Comparison of ENCODE assay signal across 10 cellular contexts in genomic region chr16:53068423-53068833, GRCh38. TPM values are rescaled to one million over a fixed set of nuclear protein-coding genes. Genes with fewer than 3 reads are reported as not detected.
DNase-seq lines count a peak whose midpoint lies in the region; ATAC-seq and TF ChIP-seq lines count a peak whose summit lies in the region.
"Had no signal": no experiment of that assay in that cellular context is flagged by ENCODE, and none has a peak within 500 bp of the region (broad histone marks: within the 10 kb centered on the region; RNA-seq: fewer than 3 reads in every experiment).

No MANE protein-coding gene starts in this region.

- ATAC-seq in HG02884 (IDR thresholded peaks at IDR 0.05; ENCODE audit: unreplicated experiment): peak; percentile 36

- no peak for DNase-seq in activated naive CD4-positive, alpha-beta T cell treated with anti-CD3 and anti-CD28 coated beads, Interleukin-2, amount 10 ng/mL, durations not matched to agents 7 days and 5 days
- no peak for DNase-seq in activated naive CD4-positive, alpha-beta T cell treated with anti-CD3 and anti-CD28 coated beads for 36 hours
- DNase-seq in caudate nucleus (lab: John Stamatoyannopoulos, UW) (no peak), ureter (ENCODE audit: low spot score) (no peak), GM13976 (ENCODE audit: low spot score) (no peak)
- no peak for DNase-seq in stimulated activated CD4-positive, alpha-beta T cell treated with anti-CD3 and anti-CD28 coated beads, Interleukin-4, amount 100 ng/mL, for 24 hours
- DNase-seq: HFFc6, stomach had no signal

- peak overlapping the region; percentile 54 for H3K27ac ChIP-seq in SU-DHL-6 (ENCODE audit: low read depth, low read length)
- no peak overlapping the region for H3K27ac ChIP-seq in caudate nucleus (ENCODE audit: low read depth, low read length)

- H4K20me1 ChIP-seq in SU-DHL-6 (ENCODE audit: low read depth, low read length): no peaks in the 10 kb centered on the region

- H3K4me3 ChIP-seq in SU-DHL-6 (ENCODE audit: insufficient read depth, low read length, poor library complexity, severe bottlenecking): no peak overlapping the region
- H3K4me3 ChIP-seq: stomach had no signal

- H3K9me3 ChIP-seq in SU-DHL-6 (ENCODE audit: insufficient read depth, low read length): no peaks in the 10 kb centered on the region
- H3K9me3 ChIP-seq: stomach had no signal

- peaks cover 38% of the 10 kb centered on the region for H3K4me1 Mint-ChIP-seq in activated naive CD4-positive, alpha-beta T cell treated with anti-CD3 and anti-CD28 coated beads, Interleukin-2, amount 10 ng/mL, durations not matched to agents 7 days and 5 days
- peaks cover 7% of the 10 kb centered on the region for H3K4me1 Mint-ChIP-seq in activated naive CD4-positive, alpha-beta T cell treated with anti-CD3 and anti-CD28 coated beads for 36 hours (ENCODE audit: low read depth)

- in situ Hi-C loops in GM13976 (cut with MboI; ENCODE audit: low sequenced_read_pairs, unreplicated experiment): loop anchor here (10.0 kb wide), 1 partner anchor 56 kb away; no protein-coding TSS in a partner anchor

- H3K4me2 ChIP-seq in SU-DHL-6 (ENCODE audit: low read depth, low read length, poor library complexity, severe bottlenecking): peak overlapping the region; percentile 28

- H3K9me2 ChIP-seq in SU-DHL-6 (replicated peaks; ENCODE audit: insufficient read depth, low read length): no peaks in the 10 kb centered on the region

- peaks cover 11% of the 10 kb centered on the region for H3K36me3 Mint-ChIP-seq in activated naive CD4-positive, alpha-beta T cell treated with anti-CD3 and anti-CD28 coated beads, Interleukin-2, amount 10 ng/mL, durations not matched to agents 7 days and 5 days
- no peaks in the 10 kb centered on the region for H3K36me3 Mint-ChIP-seq in activated naive CD4-positive, alpha-beta T cell treated with anti-CD3 and anti-CD28 coated beads for 36 hours (ENCODE audit: low read depth)

- peaks cover 1% of the 10 kb centered on the region; the same call in 1 of the 2 replicates for H3K36me3 ChIP-seq in SU-DHL-6 (ENCODE audit: low read length)
- H3K36me3 ChIP-seq: stomach had no signal

- peaks cover 4% of the 10 kb centered on the region for H3K9me3 Mint-ChIP-seq in activated naive CD4-positive, alpha-beta T cell treated with anti-CD3 and anti-CD28 coated beads, Interleukin-2, amount 10 ng/mL, durations not matched to agents 7 days and 5 days
- no peaks in the 10 kb centered on the region for H3K9me3 Mint-ChIP-seq in activated naive CD4-positive, alpha-beta T cell treated with anti-CD3 and anti-CD28 coated beads for 36 hours
- H3K9me3 Mint-ChIP-seq: HFFc6 had no signal

- peaks cover 3% of the 10 kb centered on the region; the same call in 1 of the 2 replicates for H3F3A ChIP-seq in SU-DHL-6 (ENCODE audit: insufficient read depth)

- intact Hi-C loops in activated naive CD4-positive, alpha-beta T cell treated with anti-CD3 and anti-CD28 coated beads for 36 hours (cut with micrococcal nuclease): no loop called here

- peak overlapping the region; percentile 33 for H3K27ac Mint-ChIP-seq in activated naive CD4-positive, alpha-beta T cell treated with anti-CD3 and anti-CD28 coated beads, Interleukin-2, amount 10 ng/mL, durations not matched to agents 7 days and 5 days
- H3K27ac Mint-ChIP-seq in activated naive CD4-positive, alpha-beta T cell treated with anti-CD3 and anti-CD28 coated beads for 36 hours: no peak overlapping the region
- H3K27ac Mint-ChIP-seq: HFFc6 had no signal

- no peak overlapping the region for H2AFZ ChIP-seq in SU-DHL-6 (ENCODE audit: low read depth, low read length, severe bottlenecking)

- peaks cover 65% of the 10 kb centered on the region for H3K79me2 ChIP-seq in SU-DHL-6 (ENCODE audit: insufficient read depth, low read length)

- H3K27me3 ChIP-seq in SU-DHL-6 (ENCODE audit: low read length): no peaks in the 10 kb centered on the region
- H3K27me3 ChIP-seq: stomach had no signal

- peaks cover 4% of the 10 kb centered on the region for H3K27me3 Mint-ChIP-seq in activated naive CD4-positive, alpha-beta T cell treated with anti-CD3 and anti-CD28 coated beads, Interleukin-2, amount 10 ng/mL, durations not matched to agents 7 days and 5 days
- H3K27me3 Mint-ChIP-seq in activated naive CD4-positive, alpha-beta T cell treated with anti-CD3 and anti-CD28 coated beads for 36 hours (ENCODE audit: low read depth): no peaks in the 10 kb centered on the region

- no peak for TF ChIP-seq CTCF in SU-DHL-6 (IDR thresholded peaks at IDR 0.05; ENCODE audit: insufficient read depth, low read length, poor library complexity, severe bottlenecking)
- no peak for TF ChIP-seq CTCF in GM13976 (IDR thresholded peaks at IDR 0.05; ENCODE audit: borderline replicate concordance, control extremely low read depth, extremely low read depth, insufficient read depth, missing control alignments)

- H3K9ac ChIP-seq in SU-DHL-6 (ENCODE audit: low read length): no peak overlapping the region

- CTCF ChIA-PET in activated naive CD4-positive, alpha-beta T cell treated with anti-CD3 and anti-CD28 coated beads, Interleukin-2, amount 10 ng/mL, durations not matched to agents 7 days and 5 days (lab: Charles Lee): interaction anchor here (1.7 kb wide), 1 partner anchor 13 kb away, joined by 3 read pairs; the partner anchor contains the start of gene CHD9
- CTCF ChIA-PET in activated naive CD4-positive, alpha-beta T cell treated with anti-CD3 and anti-CD28 coated beads for 36 hours (lab: Charles Lee): no interaction called here

- peak overlapping the region; percentile 14 for H3K4me3 Mint-ChIP-seq in activated naive CD4-positive, alpha-beta T cell treated with anti-CD3 and anti-CD28 coated beads, Interleukin-2, amount 10 ng/mL, durations not matched to agents 7 days and 5 days
- H3K4me3 Mint-ChIP-seq in activated naive CD4-positive, alpha-beta T cell treated with anti-CD3 and anti-CD28 coated beads for 36 hours: no peak overlapping the region
- H3K4me3 Mint-ChIP-seq: HFFc6 had no signal

RNA-seq across cellular contexts. Expression of gene CHD9, which starts 13.6 kb away (rescaled TPM):
- 1 to 10 TPM; 9.4 to 9.7 TPM for total RNA-seq in activated naive CD4-positive, alpha-beta T cell treated with anti-CD3 and anti-CD28 coated beads for 36 hours
- 135 TPM for total RNA-seq in ureter

RNA-seq across cellular contexts. Expression of gene CHD9NB, which starts 15.7 kb away (rescaled TPM):
- under 1 TPM; 0.17 to 0.19 TPM for total RNA-seq in activated naive CD4-positive, alpha-beta T cell treated with anti-CD3 and anti-CD28 coated beads for 36 hours
- 2.2 TPM for total RNA-seq in ureter

Comparison
In these comparisons a context has a peak if more than half of its experiments do, and no peak if none do; other contexts are left out.
1. RNA of gene CHD9, which starts 13.6 kb away (total RNA-seq): 135 TPM in ureter (single experiment); 9.4 to 9.7 TPM in activated naive CD4-positive, alpha-beta T cell treated with anti-CD3 and anti-CD28 coated beads for 36 hours; every median in the first group is over 10 times any median in the second.